In the genomic region with DNA sequence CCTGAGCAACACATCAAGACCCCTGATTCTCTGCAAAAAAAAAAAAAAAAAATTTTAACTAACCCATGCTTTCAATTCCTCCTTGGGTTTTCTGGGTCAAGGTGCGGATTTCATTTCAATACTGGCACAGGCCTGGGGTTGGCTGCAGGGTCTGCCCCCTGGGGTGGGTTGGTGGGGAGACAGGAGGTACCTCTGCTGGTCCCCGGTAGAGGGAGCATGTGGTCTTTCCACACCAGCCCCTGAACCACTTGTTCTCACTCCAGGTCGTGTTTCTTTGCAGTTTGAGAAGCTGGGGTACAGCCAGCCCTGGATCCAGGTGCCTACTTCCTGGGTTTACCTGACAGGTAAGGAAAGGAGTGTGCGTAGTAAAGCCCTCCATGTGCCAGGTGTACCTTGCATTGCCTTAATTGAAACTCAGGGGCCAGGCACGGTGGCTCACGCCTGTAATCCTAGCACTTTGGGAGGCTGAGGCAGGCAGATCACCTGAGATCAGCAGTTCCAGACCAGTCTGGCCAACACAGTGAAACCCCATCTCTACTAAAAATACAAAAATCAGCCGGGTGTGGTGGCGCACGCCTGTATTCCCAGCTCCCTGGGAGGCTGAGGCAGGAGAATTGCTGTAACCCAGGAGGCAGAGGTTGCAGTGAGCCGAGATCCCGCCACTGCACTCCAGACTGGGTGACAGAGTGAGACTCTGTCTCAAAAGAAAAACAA, we compare ENCODE assay signal across 14 cellular contexts. TPM values are rescaled to one million over a fixed set of nuclear protein-coding genes. Genes with fewer than 3 reads are reported as not detected.
DNase-seq lines count a peak whose midpoint lies in the region; ATAC-seq and TF ChIP-seq lines count a peak whose summit lies in the region.
"Had no signal": no experiment of that assay in that cellular context is flagged by ENCODE, and none has a peak within 500 bp of the region (broad histone marks: within the 10 kb centered on the region; RNA-seq: fewer than 3 reads in every experiment).

No MANE protein-coding gene starts in this region.

- peak; percentile 52 for DNase-seq in SK-N-SH
- no peak for DNase-seq in astrocyte of the cerebellum (ENCODE audit: low read depth)
- peak; percentile 25 for DNase-seq in nephron progenitor cell
- no peak for DNase-seq in AG20443 (ENCODE audit: low spot score)
- no peak for DNase-seq in activated CD8-positive, alpha-beta memory T cell treated with anti-CD3 and anti-CD28 coated beads, Interleukin-2, amount 10 ng/mL, durations not matched to agents 7 days and 5 days
- no peak for DNase-seq in mucosa of gallbladder (ENCODE audit: low spot score)
- DNase-seq: NCI-H1436, sigmoid colon had no signal

- no peaks in the 10 kb centered on the region for H3K79me2 ChIP-seq in SK-N-SH (ENCODE audit: insufficient read depth)

- peaks cover 6% of the 10 kb centered on the region for H3F3A ChIP-seq in SK-N-SH (replicated peaks; ENCODE audit: insufficient read depth)

- H3K4me3 ChIP-seq in SK-N-SH (ENCODE audit: low read depth in 2 of 2, low read length in 1 of 2): no peak overlapping the region
- no peak overlapping the region for H3K4me3 ChIP-seq in astrocyte of the cerebellum (ENCODE audit: low read depth, low read length)
- H3K4me3 ChIP-seq: lung, sigmoid colon had no signal

- POLR2A ChIA-PET in SK-N-SH (lab: Yijun Ruan, JAX): no interaction called here

- TF ChIP-seq RAD21 in SK-N-SH (IDR thresholded peaks at IDR 0.05; ENCODE audit: low read length): 0 out of 2 replicates have a peak, but pooled peaks have one; percentile 6

- H3K27ac Mint-ChIP-seq in IgD-negative memory B cell (no peak overlapping the region), nephron progenitor cell (no peak overlapping the region)
- H3K27ac Mint-ChIP-seq in activated CD8-positive, alpha-beta memory T cell treated with anti-CD3 and anti-CD28 coated beads, Interleukin-2, amount 10 ng/mL, durations not matched to agents 7 days and 5 days: no peak overlapping the region

- 67% methylated on average over 11 of the region's 11 CpGs for WGBS in SK-N-SH (ENCODE audit: low lambda C conversion rate)

- ATAC-seq in SK-N-SH treated with all-trans-retinoic acid at 6 μM for 48 hours: no peak
- no peak for ATAC-seq in activated CD8-positive, alpha-beta memory T cell treated with anti-CD3 and anti-CD28 coated beads, Interleukin-2, amount 10 ng/mL, durations not matched to agents 7 days and 5 days

- in situ Hi-C loops in astrocyte of the cerebellum (cut with HindIII; ENCODE audit: low sequenced_read_pairs): loop anchor here (25.0 kb wide), 1 partner anchor 97 kb away; a partner anchor contains a TSS

- no peak overlapping the region for H2AFZ ChIP-seq in SK-N-SH (ENCODE audit: low read depth)

- no peak overlapping the region for H3K27ac ChIP-seq in SK-N-SH (ENCODE audit: low read depth in 2 of 2, low read length in 1 of 2)
- H3K27ac ChIP-seq: sigmoid colon had no signal

- TF ChIP-seq CTCF in SK-N-SH (IDR thresholded peaks at IDR 0.05) (peak; percentile 34; the same call in 1 of the 2 replicates), astrocyte of the cerebellum (IDR thresholded peaks at IDR 0.05; ENCODE audit: low read depth, low read length, missing control alignments) (peak; percentile 37), nephron progenitor cell (IDR thresholded peaks at IDR 0.05) (peak; percentile 31)

- H3K9me3 Mint-ChIP-seq in IgD-negative memory B cell (no peaks in the 10 kb centered on the region), nephron progenitor cell (no peaks in the 10 kb centered on the region)
- H3K9me3 Mint-ChIP-seq in activated CD8-positive, alpha-beta memory T cell treated with anti-CD3 and anti-CD28 coated beads, Interleukin-2, amount 10 ng/mL, durations not matched to agents 7 days and 5 days (ENCODE audit: low read depth): no peaks in the 10 kb centered on the region
- H3K9me3 Mint-ChIP-seq: CD4-positive, alpha-beta memory T cell had no signal

- no peak overlapping the region for H3K9ac ChIP-seq in SK-N-SH

- no peaks in the 10 kb centered on the region for H3K27me3 ChIP-seq in SK-N-SH (ENCODE audit: insufficient read depth)
- H3K27me3 ChIP-seq: sigmoid colon had no signal

- H3K4me3 Mint-ChIP-seq in IgD-negative memory B cell (peak overlapping the region; percentile 52 to 79 (median 60)), nephron progenitor cell (no peak overlapping the region)
- H3K4me3 Mint-ChIP-seq in activated CD8-positive, alpha-beta memory T cell treated with anti-CD3 and anti-CD28 coated beads, Interleukin-2, amount 10 ng/mL, durations not matched to agents 7 days and 5 days: no peak overlapping the region
- H3K4me3 Mint-ChIP-seq: CD4-positive, alpha-beta memory T cell had no signal

- no peaks in the 10 kb centered on the region for H3K9me2 ChIP-seq in SK-N-SH

- H3K9me3 ChIP-seq in SK-N-SH: no peaks in the 10 kb centered on the region
- H3K9me3 ChIP-seq: sigmoid colon had no signal

- H3K36me3 Mint-ChIP-seq in IgD-negative memory B cell: no peaks in the 10 kb centered on the region
- no peaks in the 10 kb centered on the region for H3K36me3 Mint-ChIP-seq in nephron progenitor cell (ENCODE audit: low read depth)
- H3K36me3 Mint-ChIP-seq in activated CD8-positive, alpha-beta memory T cell treated with anti-CD3 and anti-CD28 coated beads, Interleukin-2, amount 10 ng/mL, durations not matched to agents 7 days and 5 days: no peaks in the 10 kb centered on the region
- H3K36me3 Mint-ChIP-seq: CD4-positive, alpha-beta memory T cell had no signal

- H3K36me3 ChIP-seq in SK-N-SH (replicated peaks in 1 of 2; ENCODE audit: control insufficient read depth in 1 of 2, insufficient read depth in 2 of 2, low read length in 1 of 2): no peaks in the 10 kb centered on the region
- H3K36me3 ChIP-seq: sigmoid colon had no signal

- CTCF ChIA-PET in SK-N-SH (lab: Yijun Ruan, JAX): interaction anchor here (1.0 to 2.1 kb wide), 3 partner anchors 8 to 106 kb away, joined by 3 to 6 read pairs (median 4); no protein-coding TSS in a partner anchor
- CTCF ChIA-PET in activated CD8-positive, alpha-beta memory T cell treated with anti-CD3 and anti-CD28 coated beads, Interleukin-2, amount 10 ng/mL, durations not matched to agents 7 days and 5 days (lab: Charles Lee): interaction anchor here (1.5 to 1.7 kb wide), 2 partner anchors 85 to 182 kb away, joined by 3 to 5 read pairs; no protein-coding TSS in a partner anchor

- peaks cover 5 to 15% (median 6%) of the 10 kb centered on the region in 3 donors for H3K4me1 Mint-ChIP-seq in IgD-negative memory B cell
- H3K4me1 Mint-ChIP-seq in nephron progenitor cell: peaks cover 12% of the 10 kb centered on the region
- peaks cover 11% of the 10 kb centered on the region for H3K4me1 Mint-ChIP-seq in activated CD8-positive, alpha-beta memory T cell treated with anti-CD3 and anti-CD28 coated beads, Interleukin-2, amount 10 ng/mL, durations not matched to agents 7 days and 5 days

- H3K27me3 Mint-ChIP-seq in IgD-negative memory B cell (no peaks in the 10 kb centered on the region), nephron progenitor cell (ENCODE audit: low read depth, poor library complexity) (peaks cover 4% of the 10 kb centered on the region)
- H3K27me3 Mint-ChIP-seq in activated CD8-positive, alpha-beta memory T cell treated with anti-CD3 and anti-CD28 coated beads, Interleukin-2, amount 10 ng/mL, durations not matched to agents 7 days and 5 days: peaks cover 5% of the 10 kb centered on the region
- H3K27me3 Mint-ChIP-seq: CD4-positive, alpha-beta memory T cell had no signal

- H4K20me1 ChIP-seq in SK-N-SH (ENCODE audit: insufficient read depth): no peaks in the 10 kb centered on the region

- H3K4me2 ChIP-seq in SK-N-SH: no peak overlapping the region

- TF ChIP-seq EP300 in SK-N-SH (IDR thresholded peaks at IDR 0.05; ENCODE audit: borderline replicate concordance in 1 of 2, low read depth in 1 of 2, low read length in 1 of 2): no peak

- peaks cover 0 to 6% of the 10 kb centered on the region in 2 experiments; a peak in 1 of 4 replicates for H3K4me1 ChIP-seq in SK-N-SH (ENCODE audit: control insufficient read depth in 1 of 2, insufficient read depth in 2 of 2, low read depth in 1 of 2, low read length in 1 of 2)

TF ChIP-seq in SK-N-SH, 30 proteins besides CTCF, POLR2A, EP300 and RAD21 (continues in another document):
- no peak for TF ChIP-seq EZH2phosphoT487 (IDR thresholded peaks at IDR 0.05; ENCODE audit: borderline replicate concordance, low read depth)
- TF ChIP-seq ELF1 (IDR thresholded peaks at IDR 0.05): no peak
- no peak for TF ChIP-seq FOXM1 (IDR thresholded peaks at IDR 0.05; ENCODE audit: low read depth)
- TF ChIP-seq CHD2 (IDR thresholded peaks at IDR 0.05; ENCODE audit: low read length, partially characterized antibody): no peak
- TF ChIP-seq NRF1 (IDR thresholded peaks at IDR 0.05; ENCODE audit: low read depth, low read length): no peak
- no peak for TF ChIP-seq RXRA (IDR thresholded peaks at IDR 0.05; ENCODE audit: borderline replicate concordance, low read depth)
- no peak for TF ChIP-seq TAF1 (IDR thresholded peaks at IDR 0.05; ENCODE audit: borderline replicate concordance, low read depth, low read length)
- no peak for TF ChIP-seq MEF2A (IDR thresholded peaks at IDR 0.05; ENCODE audit: borderline replicate concordance, low read depth)

TF ChIP-seq in SK-N-SH treated with all-trans-retinoic acid at 6 μM for 48 hours, 23 proteins besides CTCF, POLR2A, EP300 and RAD21 (continues in another document):
- TF ChIP-seq ZNF565 (CRISPR knock-in tag; conservative IDR thresholded peaks at IDR 0.05; ENCODE audit: low read depth) (no peak), TCF4 (CRISPR knock-in tag; IDR thresholded peaks at IDR 0.05; ENCODE audit: borderline replicate concordance) (no peak), ZNF8 (CRISPR knock-in tag; IDR thresholded peaks at IDR 0.05) (no peak), RARB (CRISPR knock-in tag; IDR thresholded peaks at IDR 0.05) (no peak), BACH2 (CRISPR knock-in tag; IDR thresholded peaks at IDR 0.05; ENCODE audit: borderline replicate concordance) (no peak), TOX (CRISPR knock-in tag; IDR thresholded peaks at IDR 0.05; ENCODE audit: borderline replicate concordance) (no peak)

RNA-seq across cellular contexts. Expression of a gene that starts 21.8 kb away (rescaled TPM):
- not detected in 2 replicates for polyA plus RNA-seq in SK-N-SH (2012; rRNA removed)
- polyA plus RNA-seq in SK-N-SH (2012; cell fraction: cytosol; rRNA removed): not detected in 2 replicates
- polyA plus RNA-seq in SK-N-SH (2012; cell fraction: nucleus; rRNA removed): not detected in 2 replicates
- polyA plus RNA-seq in IgD-negative memory B cell: 0.20 TPM
- total RNA-seq in activated CD8-positive, alpha-beta memory T cell treated with anti-CD3 and anti-CD28 coated beads, Interleukin-2, amount 10 ng/mL, durations not matched to agents 7 days and 5 days: under 1 TPM in 1 of 2 experiments, not detected in 1; 0.18 TPM
- 0.26 TPM for total RNA-seq in mucosa of gallbladder
- total RNA-seq: activated CD8-positive, alpha-beta memory T cell treated with anti-CD3 and anti-CD28 coated beads for 36 hours; sigmoid colon; SK-MEL-5 had no signal

RNA-seq across cellular contexts. Expression of a gene that starts 22.0 kb away (rescaled TPM):
- polyA plus RNA-seq in SK-N-SH (2012; rRNA removed) (8.0 and 10.4 TPM in 2 replicates), IgD-negative memory B cell (2.2 TPM)
- 3.8 and 5.6 TPM in 2 replicates for polyA plus RNA-seq in SK-N-SH (2012; cell fraction: cytosol; rRNA removed)
- 35.2 and 38.2 TPM in 2 replicates for polyA plus RNA-seq in SK-N-SH (2012; cell fraction: nucleus; rRNA removed)
- total RNA-seq in activated CD8-positive, alpha-beta memory T cell treated with anti-CD3 and anti-CD28 coated beads, Interleukin-2, amount 10 ng/mL, durations not matched to agents 7 days and 5 days: 10 to 100 TPM; 34.8 to 36.7 TPM
- 30.2 TPM for total RNA-seq in mucosa of gallbladder

Comparison
In these comparisons a context has a peak if more than half of its experiments do, and no peak if none do; other contexts are left out.
1. DNase-seq: peak in SK-N-SH (single experiment) and nephron progenitor cell (single experiment); none in astrocyte of the cerebellum (single experiment), AG20443 (single experiment), activated CD8-positive, alpha-beta memory T cell treated with anti-CD3 and anti-CD28 coated beads, Interleukin-2, amount 10 ng/mL, durations not matched to agents 7 days and 5 days (single experiment) and mucosa of gallbladder (single experiment).
2. H3K4me3 Mint-ChIP-seq: peak in IgD-negative memory B cell (4 of 4); none in nephron progenitor cell (single experiment) and activated CD8-positive, alpha-beta memory T cell treated with anti-CD3 and anti-CD28 coated beads, Interleukin-2, amount 10 ng/mL, durations not matched to agents 7 days and 5 days (single experiment).
3. Peak in every context shown above with its lines, with median percentiles within 50 percentile points of each other: CTCF ChIP-seq.